9 cellular contexts compared by ENCODE assay signal in the genomic region with DNA sequence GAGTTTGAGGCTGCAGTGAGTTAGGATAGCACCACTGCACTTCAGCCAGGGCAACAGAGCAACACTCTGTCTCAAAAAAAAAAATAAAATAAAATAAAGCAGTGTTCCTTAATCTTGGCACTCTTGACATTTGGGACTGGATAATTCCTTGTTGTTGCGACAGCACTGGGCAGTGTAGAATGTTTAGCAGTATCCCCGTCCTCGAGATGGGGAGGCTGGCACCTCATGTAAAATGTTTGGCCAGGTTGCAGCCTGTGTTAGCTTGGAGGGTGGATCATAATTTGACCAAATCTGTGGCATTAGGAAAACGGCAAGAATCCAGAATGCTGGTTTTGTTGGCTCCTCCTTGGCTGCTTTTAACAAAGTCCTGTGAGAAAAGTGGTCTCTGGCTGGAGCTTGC.
"Had no signal": no experiment of that assay in that cellular context is flagged by ENCODE, and none has a peak within 500 bp of the region (broad histone marks: within the 10 kb centered on the region; RNA-seq: fewer than 3 reads in every experiment).

No MANE protein-coding gene starts in this region.

- H3K9me3 ChIP-seq: HAP-1 had no signal

- H3K4me1 ChIP-seq: HAP-1 had no signal

- DNase-seq: GM23248, GOT3, H7, H9, HCEC 1CT, HFFc6 had no signal

- H3K4me3 ChIP-seq: GM23248, GM23338, HAP-1 had no signal

- ATAC-seq: GM23338, HCT116 had no signal

- H3K36me3 ChIP-seq: HAP-1 had no signal

- H3K27ac ChIP-seq: GM23248 had no signal
